13 cellular contexts compared by ENCODE assay signal in the genomic region with DNA sequence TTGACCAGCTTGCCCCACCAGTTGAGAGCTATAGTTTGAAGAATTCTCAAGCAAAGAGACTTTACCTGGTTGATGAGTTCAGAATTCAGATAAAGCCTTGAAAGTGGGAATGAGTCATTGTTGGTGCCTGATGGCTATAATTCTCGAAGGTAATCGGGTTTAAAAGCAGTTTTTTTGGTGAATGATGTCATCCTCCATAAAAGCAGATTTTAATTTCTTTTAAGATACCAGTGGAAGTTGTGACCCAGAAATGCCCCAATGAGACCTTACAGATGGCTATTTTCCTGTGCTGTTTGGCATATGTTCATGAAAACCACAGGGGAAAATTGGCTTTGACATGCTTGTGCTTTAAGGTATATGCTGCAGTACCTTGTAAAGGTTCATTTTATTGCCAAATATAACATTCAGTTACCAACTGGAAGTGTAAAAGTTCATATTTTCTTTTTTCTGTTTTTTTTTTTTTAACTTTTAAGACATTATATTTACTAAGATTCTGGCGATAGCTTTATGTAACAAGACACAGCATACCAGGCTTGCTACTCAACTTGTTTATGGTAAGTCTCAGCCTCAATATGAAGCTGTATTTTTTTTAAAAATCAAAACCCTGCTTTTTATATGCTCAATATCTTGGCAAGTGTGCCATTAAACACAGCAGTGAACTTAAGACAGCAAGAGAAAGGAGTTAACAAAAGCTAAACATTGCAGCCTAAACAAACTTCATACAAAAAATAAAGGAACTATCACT.
A peak's percentile ranks its signal among the peaks of the same experiment; 100 is the strongest.
DNase-seq lines count a peak whose midpoint lies in the region; TF ChIP-seq lines count a peak whose summit lies in the region.
"Had no signal": no experiment of that assay in that cellular context is flagged by ENCODE, and none has a peak within 500 bp of the region (broad histone marks: within the 10 kb centered on the region; RNA-seq: fewer than 3 reads in every experiment).

No MANE protein-coding gene starts in this region.

- no peaks in the 10 kb centered on the region for H3K9me3 ChIP-seq in adipocyte (ENCODE audit: control insufficient read depth, low read length)

- H3K36me3 ChIP-seq in adipocyte (ENCODE audit: control insufficient read depth, insufficient read depth, low read length, severe bottlenecking) = no peaks in the 10 kb centered on the region

- TF ChIP-seq CTCF in HFF-Myc (IDR thresholded peaks at IDR 0.05; ENCODE audit: low read depth, low read length, missing control alignments) (no peak), foreskin fibroblast (IDR thresholded peaks at IDR 0.05; ENCODE audit: low read depth, low read length) (no peak), retinal pigment epithelial cell (conservative IDR thresholded peaks at IDR 0.05; ENCODE audit: low read depth, low read length) (no peak), GM10266 (IDR thresholded peaks at IDR 0.05; ENCODE audit: control insufficient read depth, insufficient read depth, low read depth, missing control alignments) (no peak)

- H3K4me3 ChIP-seq in HFF-Myc (replicated peaks; ENCODE audit: low read depth, low read length) (no peak overlapping the region), adipocyte (ENCODE audit: low read length) (no peak overlapping the region), foreskin fibroblast (ENCODE audit: low read depth in 1 of 2, low read length in 2 of 2) (no peak overlapping the region), retinal pigment epithelial cell (ENCODE audit: low read length) (no peak overlapping the region)

- no peaks in the 10 kb centered on the region for H3K27me3 ChIP-seq in adipocyte (replicated peaks; ENCODE audit: control insufficient read depth, insufficient read depth, low read length)

- DNase-seq in HFF-Myc (ENCODE audit: extremely low read depth, low read depth) (peak; percentile 20), adipocyte (ENCODE audit: low read depth) (peak; percentile 49), foreskin fibroblast (peak; percentile 39 to 50), retinal pigment epithelial cell (ENCODE audit: low read depth) (peak; percentile 43), GM10266 (ENCODE audit: extremely low spot score) (no peak), putamen (ENCODE audit: low spot score) (no peak)
- no peak for DNase-seq in effector CD8-positive, alpha-beta T cell (lab: John Stamatoyannopoulos, UW)
- DNase-seq: activated CD4-positive, alpha-beta T cell treated with anti-CD3 and anti-CD28 coated beads, Interleukin-2, amount 50 U/mL, for 1 hour; CD8-positive, alpha-beta memory T cell; NCI-H1105; NCI-H2227 treated with DMSO at 0.1 percent for 48 hours; nucleus accumbens; T-helper 17 cell had no signal

- no peak overlapping the region for H3K9ac ChIP-seq in adipocyte (ENCODE audit: low read length)

- H3K4me1 ChIP-seq in adipocyte (ENCODE audit: control insufficient read depth, insufficient read depth, low read length) = peaks cover 20% of the 10 kb centered on the region

Comparison
In these comparisons a context has a peak if more than half of its experiments do, and no peak if none do; other contexts are left out.
1. DNase-seq: peak in HFF-Myc (single experiment), adipocyte (single experiment), foreskin fibroblast (2 of 2) and retinal pigment epithelial cell (single experiment); none in GM10266 (single experiment), effector CD8-positive, alpha-beta T cell (single experiment) and putamen (single experiment).